ENCODE assay signal across 1 cellular context in the genomic region with DNA sequence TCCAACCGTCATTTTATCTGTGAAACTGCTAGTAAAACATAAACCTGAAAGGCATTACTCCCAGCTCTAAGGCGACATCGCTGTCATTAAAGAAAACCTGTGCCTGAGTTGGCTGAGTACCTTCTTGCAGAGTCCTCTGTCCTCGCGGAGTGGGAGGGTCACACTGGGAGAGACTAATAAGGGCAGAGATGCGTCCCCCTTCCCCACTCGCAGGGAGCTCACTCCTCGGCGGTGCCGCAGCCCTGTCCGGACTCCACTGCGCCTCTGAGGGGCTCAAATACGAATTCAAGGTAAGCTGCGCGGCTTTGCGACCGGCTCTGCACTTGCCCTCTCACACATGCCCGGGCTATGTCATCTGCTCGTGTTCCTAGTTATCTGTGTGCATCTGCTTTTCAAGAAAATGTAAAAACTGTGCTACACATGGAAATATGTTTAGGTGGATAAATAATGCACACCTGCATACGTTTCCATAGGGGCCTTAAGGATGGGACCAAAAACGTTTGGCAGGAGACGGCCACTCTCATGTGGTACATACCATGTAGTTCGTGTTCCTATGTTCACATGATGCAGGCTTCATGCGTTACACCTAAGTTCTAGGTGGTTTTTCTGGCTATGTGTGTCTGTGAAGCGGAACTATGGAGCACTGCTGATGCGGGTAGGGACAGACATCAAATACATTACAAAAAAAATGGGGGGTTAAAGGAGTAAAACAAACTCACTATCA.
A peak's percentile ranks its signal among the peaks of the same experiment; 100 is the strongest.
TF ChIP-seq lines count a peak whose summit lies in the region.

A gene (plus strand): TSS at position 206 of the 724 bp plus-strand sequence. CDS start 13,012 bp downstream, outside the sequence.

TF ChIP-seq in GM12878, 131 proteins besides CTCF, POLR2A, EP300 and RAD21 (continued from another document):
- TF ChIP-seq, protein P1, sequence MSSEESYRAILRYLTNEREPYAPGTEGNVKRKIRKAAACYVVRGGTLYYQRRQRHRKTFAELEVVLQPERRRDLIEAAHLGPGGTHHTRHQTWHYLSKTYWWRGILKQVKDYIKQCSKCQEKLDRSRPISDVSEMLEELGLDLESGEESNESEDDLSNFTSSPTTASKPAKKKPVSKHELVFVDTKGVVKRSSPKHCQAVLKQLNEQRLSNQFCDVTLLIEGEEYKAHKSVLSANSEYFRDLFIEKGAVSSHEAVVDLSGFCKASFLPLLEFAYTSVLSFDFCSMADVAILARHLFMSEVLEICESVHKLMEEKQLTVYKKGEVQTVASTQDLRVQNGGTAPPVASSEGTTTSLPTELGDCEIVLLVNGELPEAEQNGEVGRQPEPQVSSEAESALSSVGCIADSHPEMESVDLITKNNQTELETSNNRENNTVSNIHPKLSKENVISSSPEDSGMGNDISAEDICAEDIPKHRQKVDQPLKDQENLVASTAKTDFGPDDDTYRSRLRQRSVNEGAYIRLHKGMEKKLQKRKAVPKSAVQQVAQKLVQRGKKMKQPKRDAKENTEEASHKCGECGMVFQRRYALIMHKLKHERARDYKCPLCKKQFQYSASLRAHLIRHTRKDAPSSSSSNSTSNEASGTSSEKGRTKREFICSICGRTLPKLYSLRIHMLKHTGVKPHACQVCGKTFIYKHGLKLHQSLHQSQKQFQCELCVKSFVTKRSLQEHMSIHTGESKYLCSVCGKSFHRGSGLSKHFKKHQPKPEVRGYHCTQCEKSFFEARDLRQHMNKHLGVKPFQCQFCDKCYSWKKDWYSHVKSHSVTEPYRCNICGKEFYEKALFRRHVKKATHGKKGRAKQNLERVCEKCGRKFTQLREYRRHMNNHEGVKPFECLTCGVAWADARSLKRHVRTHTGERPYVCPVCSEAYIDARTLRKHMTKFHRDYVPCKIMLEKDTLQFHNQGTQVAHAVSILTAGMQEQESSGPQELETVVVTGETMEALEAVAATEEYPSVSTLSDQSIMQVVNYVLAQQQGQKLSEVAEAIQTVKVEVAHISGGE (CRISPR knock-in tag; IDR thresholded peaks at IDR 0.05) = peak; percentile 40
- 0 out of 2 replicates have a peak, but pooled peaks have one; percentile 84 for TF ChIP-seq NBN (IDR thresholded peaks at IDR 0.05)
- TF ChIP-seq, protein P2, sequence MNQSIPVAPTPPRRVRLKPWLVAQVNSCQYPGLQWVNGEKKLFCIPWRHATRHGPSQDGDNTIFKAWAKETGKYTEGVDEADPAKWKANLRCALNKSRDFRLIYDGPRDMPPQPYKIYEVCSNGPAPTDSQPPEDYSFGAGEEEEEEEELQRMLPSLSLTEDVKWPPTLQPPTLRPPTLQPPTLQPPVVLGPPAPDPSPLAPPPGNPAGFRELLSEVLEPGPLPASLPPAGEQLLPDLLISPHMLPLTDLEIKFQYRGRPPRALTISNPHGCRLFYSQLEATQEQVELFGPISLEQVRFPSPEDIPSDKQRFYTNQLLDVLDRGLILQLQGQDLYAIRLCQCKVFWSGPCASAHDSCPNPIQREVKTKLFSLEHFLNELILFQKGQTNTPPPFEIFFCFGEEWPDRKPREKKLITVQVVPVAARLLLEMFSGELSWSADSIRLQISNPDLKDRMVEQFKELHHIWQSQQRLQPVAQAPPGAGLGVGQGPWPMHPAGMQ (IDR thresholded peaks at IDR 0.05; ENCODE audit: borderline replicate concordance) = no peak
- 0 out of 2 replicates have a peak, but pooled peaks have one; percentile 43 for TF ChIP-seq LARP7 (IDR thresholded peaks at IDR 0.05)
- TF ChIP-seq SMC3 (IDR thresholded peaks at IDR 0.05; ENCODE audit: borderline replicate concordance, low read length) = 0 out of 2 replicates have a peak, but pooled peaks have one; percentile 3
- no peak for TF ChIP-seq STAT3 (IDR thresholded peaks at IDR 0.05; ENCODE audit: low read depth, low read length)
- TF ChIP-seq, protein P3, sequence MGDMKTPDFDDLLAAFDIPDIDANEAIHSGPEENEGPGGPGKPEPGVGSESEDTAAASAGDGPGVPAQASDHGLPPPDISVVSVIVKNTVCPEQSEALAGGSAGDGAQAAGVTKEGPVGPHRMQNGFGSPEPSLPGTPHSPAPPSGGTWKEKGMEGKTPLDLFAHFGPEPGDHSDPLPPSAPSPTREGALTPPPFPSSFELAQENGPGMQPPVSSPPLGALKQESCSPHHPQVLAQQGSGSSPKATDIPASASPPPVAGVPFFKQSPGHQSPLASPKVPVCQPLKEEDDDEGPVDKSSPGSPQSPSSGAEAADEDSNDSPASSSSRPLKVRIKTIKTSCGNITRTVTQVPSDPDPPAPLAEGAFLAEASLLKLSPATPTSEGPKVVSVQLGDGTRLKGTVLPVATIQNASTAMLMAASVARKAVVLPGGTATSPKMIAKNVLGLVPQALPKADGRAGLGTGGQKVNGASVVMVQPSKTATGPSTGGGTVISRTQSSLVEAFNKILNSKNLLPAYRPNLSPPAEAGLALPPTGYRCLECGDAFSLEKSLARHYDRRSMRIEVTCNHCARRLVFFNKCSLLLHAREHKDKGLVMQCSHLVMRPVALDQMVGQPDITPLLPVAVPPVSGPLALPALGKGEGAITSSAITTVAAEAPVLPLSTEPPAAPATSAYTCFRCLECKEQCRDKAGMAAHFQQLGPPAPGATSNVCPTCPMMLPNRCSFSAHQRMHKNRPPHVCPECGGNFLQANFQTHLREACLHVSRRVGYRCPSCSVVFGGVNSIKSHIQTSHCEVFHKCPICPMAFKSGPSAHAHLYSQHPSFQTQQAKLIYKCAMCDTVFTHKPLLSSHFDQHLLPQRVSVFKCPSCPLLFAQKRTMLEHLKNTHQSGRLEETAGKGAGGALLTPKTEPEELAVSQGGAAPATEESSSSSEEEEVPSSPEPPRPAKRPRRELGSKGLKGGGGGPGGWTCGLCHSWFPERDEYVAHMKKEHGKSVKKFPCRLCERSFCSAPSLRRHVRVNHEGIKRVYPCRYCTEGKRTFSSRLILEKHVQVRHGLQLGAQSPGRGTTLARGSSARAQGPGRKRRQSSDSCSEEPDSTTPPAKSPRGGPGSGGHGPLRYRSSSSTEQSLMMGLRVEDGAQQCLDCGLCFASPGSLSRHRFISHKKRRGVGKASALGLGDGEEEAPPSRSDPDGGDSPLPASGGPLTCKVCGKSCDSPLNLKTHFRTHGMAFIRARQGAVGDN (IDR thresholded peaks at IDR 0.05) = peak; percentile 15; the same call in 1 of the 2 replicates
- TF ChIP-seq, protein P4, sequence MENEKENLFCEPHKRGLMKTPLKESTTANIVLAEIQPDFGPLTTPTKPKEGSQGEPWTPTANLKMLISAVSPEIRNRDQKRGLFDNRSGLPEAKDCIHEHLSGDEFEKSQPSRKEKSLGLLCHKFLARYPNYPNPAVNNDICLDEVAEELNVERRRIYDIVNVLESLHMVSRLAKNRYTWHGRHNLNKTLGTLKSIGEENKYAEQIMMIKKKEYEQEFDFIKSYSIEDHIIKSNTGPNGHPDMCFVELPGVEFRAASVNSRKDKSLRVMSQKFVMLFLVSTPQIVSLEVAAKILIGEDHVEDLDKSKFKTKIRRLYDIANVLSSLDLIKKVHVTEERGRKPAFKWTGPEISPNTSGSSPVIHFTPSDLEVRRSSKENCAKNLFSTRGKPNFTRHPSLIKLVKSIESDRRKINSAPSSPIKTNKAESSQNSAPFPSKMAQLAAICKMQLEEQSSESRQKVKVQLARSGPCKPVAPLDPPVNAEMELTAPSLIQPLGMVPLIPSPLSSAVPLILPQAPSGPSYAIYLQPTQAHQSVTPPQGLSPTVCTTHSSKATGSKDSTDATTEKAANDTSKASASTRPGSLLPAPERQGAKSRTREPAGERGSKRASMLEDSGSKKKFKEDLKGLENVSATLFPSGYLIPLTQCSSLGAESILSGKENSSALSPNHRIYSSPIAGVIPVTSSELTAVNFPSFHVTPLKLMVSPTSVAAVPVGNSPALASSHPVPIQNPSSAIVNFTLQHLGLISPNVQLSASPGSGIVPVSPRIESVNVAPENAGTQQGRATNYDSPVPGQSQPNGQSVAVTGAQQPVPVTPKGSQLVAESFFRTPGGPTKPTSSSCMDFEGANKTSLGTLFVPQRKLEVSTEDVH (IDR thresholded peaks at IDR 0.05; ENCODE audit: low read depth, partially characterized antibody) = peak; percentile 25
- peak; percentile 80 for TF ChIP-seq POLR2AphosphoS5 (IDR thresholded peaks at IDR 0.05; ENCODE audit: low read length)
- peak; percentile 37; the same call in 1 of the 2 replicates for TF ChIP-seq CHD1 (IDR thresholded peaks at IDR 0.05; ENCODE audit: low read depth, low read length)
- peak; percentile 44 for TF ChIP-seq ATF7 (IDR thresholded peaks at IDR 0.05; ENCODE audit: low read depth)
- peak; percentile 21 to 55; a peak in 1 of 4 replicates for TF ChIP-seq SRF (IDR thresholded peaks at IDR 0.05; ENCODE audit: low read depth in 2 of 2, low read length in 2 of 2)
- no peak for TF ChIP-seq NFXL1 (IDR thresholded peaks at IDR 0.05; ENCODE audit: borderline replicate concordance)
- no peak for TF ChIP-seq NR2F1 (conservative IDR thresholded peaks at IDR 0.05)
- TF ChIP-seq, protein P5, sequence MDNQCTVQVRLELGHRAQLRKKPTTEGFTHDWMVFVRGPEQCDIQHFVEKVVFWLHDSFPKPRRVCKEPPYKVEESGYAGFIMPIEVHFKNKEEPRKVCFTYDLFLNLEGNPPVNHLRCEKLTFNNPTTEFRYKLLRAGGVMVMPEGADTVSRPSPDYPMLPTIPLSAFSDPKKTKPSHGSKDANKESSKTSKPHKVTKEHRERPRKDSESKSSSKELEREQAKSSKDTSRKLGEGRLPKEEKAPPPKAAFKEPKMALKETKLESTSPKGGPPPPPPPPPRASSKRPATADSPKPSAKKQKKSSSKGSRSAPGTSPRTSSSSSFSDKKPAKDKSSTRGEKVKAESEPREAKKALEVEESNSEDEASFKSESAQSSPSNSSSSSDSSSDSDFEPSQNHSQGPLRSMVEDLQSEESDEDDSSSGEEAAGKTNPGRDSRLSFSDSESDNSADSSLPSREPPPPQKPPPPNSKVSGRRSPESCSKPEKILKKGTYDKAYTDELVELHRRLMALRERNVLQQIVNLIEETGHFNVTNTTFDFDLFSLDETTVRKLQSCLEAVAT (IDR thresholded peaks at IDR 0.05) = peak; percentile 70; the same call in 1 of the 2 replicates
- TF ChIP-seq DPF2 (IDR thresholded peaks at IDR 0.05) = peak; percentile 13; the same call in 1 of the 2 replicates
- no peak for TF ChIP-seq CHD4 (IDR thresholded peaks at IDR 0.05)
- TF ChIP-seq CBX5 (IDR thresholded peaks at IDR 0.05; ENCODE audit: low read depth) = peak; percentile 80
- TF ChIP-seq KDM1A (IDR thresholded peaks at IDR 0.05; ENCODE audit: borderline replicate concordance) = no peak
- no peak for TF ChIP-seq NFYA (IDR thresholded peaks at IDR 0.05; ENCODE audit: borderline replicate concordance, low read depth, low read length)
- TF ChIP-seq RAD51 (IDR thresholded peaks at IDR 0.05) = 0 out of 2 replicates have a peak, but pooled peaks have one; percentile 43
- TF ChIP-seq BRCA1 (IDR thresholded peaks at IDR 0.05; ENCODE audit: low read depth, low read length) = no peak
- TF ChIP-seq, protein P6, sequence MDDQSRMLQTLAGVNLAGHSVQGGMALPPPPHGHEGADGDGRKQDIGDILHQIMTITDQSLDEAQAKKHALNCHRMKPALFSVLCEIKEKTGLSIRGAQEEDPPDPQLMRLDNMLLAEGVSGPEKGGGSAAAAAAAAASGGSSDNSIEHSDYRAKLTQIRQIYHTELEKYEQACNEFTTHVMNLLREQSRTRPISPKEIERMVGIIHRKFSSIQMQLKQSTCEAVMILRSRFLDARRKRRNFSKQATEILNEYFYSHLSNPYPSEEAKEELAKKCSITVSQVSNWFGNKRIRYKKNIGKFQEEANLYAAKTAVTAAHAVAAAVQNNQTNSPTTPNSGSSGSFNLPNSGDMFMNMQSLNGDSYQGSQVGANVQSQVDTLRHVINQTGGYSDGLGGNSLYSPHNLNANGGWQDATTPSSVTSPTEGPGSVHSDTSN (IDR thresholded peaks at IDR 0.05; ENCODE audit: insufficient replicate concordance, low read depth, low read length) = no peak
- no peak for TF ChIP-seq RB1 (IDR thresholded peaks at IDR 0.05; ENCODE audit: borderline replicate concordance)
- no peak for TF ChIP-seq BMI1 (IDR thresholded peaks at IDR 0.05; ENCODE audit: borderline replicate concordance)
- TF ChIP-seq, protein P7, sequence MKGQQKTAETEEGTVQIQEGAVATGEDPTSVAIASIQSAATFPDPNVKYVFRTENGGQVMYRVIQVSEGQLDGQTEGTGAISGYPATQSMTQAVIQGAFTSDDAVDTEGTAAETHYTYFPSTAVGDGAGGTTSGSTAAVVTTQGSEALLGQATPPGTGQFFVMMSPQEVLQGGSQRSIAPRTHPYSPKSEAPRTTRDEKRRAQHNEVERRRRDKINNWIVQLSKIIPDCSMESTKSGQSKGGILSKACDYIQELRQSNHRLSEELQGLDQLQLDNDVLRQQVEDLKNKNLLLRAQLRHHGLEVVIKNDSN (IDR thresholded peaks at IDR 0.05; ENCODE audit: borderline replicate concordance, extremely low read length, insufficient read depth, low read depth, low read length) = no peak
